In the genomic region with DNA sequence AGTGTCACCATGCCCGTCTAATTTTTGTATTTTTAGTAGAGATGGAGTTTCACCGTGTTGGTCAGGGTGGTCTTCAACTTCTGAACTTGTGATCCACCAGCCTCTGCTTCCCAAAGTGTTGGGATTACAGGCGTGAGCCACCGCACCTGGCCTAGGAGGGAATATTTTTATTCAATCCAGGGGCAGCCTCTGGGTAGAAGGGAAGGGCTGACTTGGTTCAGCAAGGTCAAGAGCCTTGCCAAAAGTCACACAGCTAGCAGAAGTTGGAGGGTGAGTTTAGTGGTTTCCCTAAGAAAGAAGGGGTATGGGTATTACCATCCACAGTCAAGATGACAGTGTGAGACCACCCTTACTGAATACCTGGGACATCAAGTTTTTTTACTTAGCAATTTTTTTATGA, we compare ENCODE assay signal across 17 cellular contexts. TPM values are rescaled to one million over a fixed set of nuclear protein-coding genes. Genes with fewer than 3 reads are reported as not detected.
DNase-seq lines count a peak whose midpoint lies in the region; ATAC-seq and TF ChIP-seq lines count a peak whose summit lies in the region.
"Had no signal": no experiment of that assay in that cellular context is flagged by ENCODE, and none has a peak within 500 bp of the region (broad histone marks: within the 10 kb centered on the region; RNA-seq: fewer than 3 reads in every experiment).

No MANE protein-coding gene starts in this region.

- intact Hi-C loops in activated CD4-positive, alpha-beta T cell treated with anti-CD3 and anti-CD28 coated beads, Interleukin-2, amount 10 ng/mL, durations not matched to agents 24 days and 14 days (cut with micrococcal nuclease), result no loop called here
- intact Hi-C loops in esophagus muscularis mucosa (cut with DNase I) (no loop called here), vagina (cut with DNase I) (no loop called here)

- POLR2A ChIA-PET in WTC11 (lab: Charles Lee), result interaction anchor here (2.6 kb wide), 1 partner anchor 149 kb away, joined by 9 read pairs; the partner anchor contains the start of genes MRPL46 and MRPS11

- no peak overlapping the region for H3K27ac ChIP-seq in esophagus muscularis mucosa (replicated peaks in 1 of 4)
- H3K27ac ChIP-seq in vagina, result no peak overlapping the region
- H3K27ac ChIP-seq: BLaER1, KMS-11 had no signal

- CTCF ChIA-PET in WTC11 (lab: Charles Lee), result interaction anchor here (0.7 to 3.4 kb wide), 5 partner anchors 94 to 149 kb away, joined by 3 to 21 read pairs (median 7); partner anchors contain the start of genes MRPL46 and MRPS11

- H3K9me3 Mint-ChIP-seq in activated CD4-positive, alpha-beta T cell treated with anti-CD3 and anti-CD28 coated beads, Interleukin-2, amount 10 ng/mL, durations not matched to agents 24 days and 14 days, result no peaks in the 10 kb centered on the region
- H3K9me3 Mint-ChIP-seq in WTC11, result no peaks in the 10 kb centered on the region
- H3K9me3 Mint-ChIP-seq in stimulated activated naive CD8-positive, alpha-beta T cell treated with anti-CD3 and anti-CD28 coated beads, Interleukin-15, amount 100 ng/mL, for 72 hours, result no peaks in the 10 kb centered on the region
- H3K9me3 Mint-ChIP-seq: CD8-positive, alpha-beta memory T cell had no signal

- H3K4me1 Mint-ChIP-seq in activated CD4-positive, alpha-beta T cell treated with anti-CD3 and anti-CD28 coated beads, Interleukin-2, amount 10 ng/mL, durations not matched to agents 24 days and 14 days, result peaks cover 9% of the 10 kb centered on the region
- peaks cover 75% of the 10 kb centered on the region for H3K4me1 Mint-ChIP-seq in WTC11
- H3K4me1 Mint-ChIP-seq in stimulated activated naive CD8-positive, alpha-beta T cell treated with anti-CD3 and anti-CD28 coated beads, Interleukin-15, amount 100 ng/mL, for 72 hours, result peaks cover 14% of the 10 kb centered on the region

- no peak for TF ChIP-seq EP300 in esophagus muscularis mucosa (IDR thresholded peaks at IDR 0.05)

- TF ChIP-seq POLR2A in esophagus muscularis mucosa (IDR thresholded peaks at IDR 0.05; ENCODE audit: low read depth) (no peak), vagina (IDR thresholded peaks at IDR 0.05) (no peak)

- ATAC-seq in WTC11 (no peak), HG03342 (IDR thresholded peaks at IDR 0.05; ENCODE audit: unreplicated experiment) (no peak)
- ATAC-seq in stimulated activated naive CD8-positive, alpha-beta T cell treated with anti-CD3 and anti-CD28 coated beads, Interleukin-15, amount 100 ng/mL, for 72 hours, result no peak

- DNase-seq in activated CD4-positive, alpha-beta T cell treated with anti-CD3 and anti-CD28 coated beads, Interleukin-2, amount 10 ng/mL, durations not matched to agents 24 days and 14 days, result peak; percentile 50
- no peak for DNase-seq in activated CD4-positive, alpha-beta T cell treated with anti-CD3 and anti-CD28 coated beads for 4 hours
- DNase-seq in WTC11 (ENCODE audit: low spot score) (no peak), esophagus muscularis mucosa (ENCODE audit: extremely low spot score) (peak; percentile 50), vagina (ENCODE audit: extremely low spot score in 2 of 2) (peak; percentile 22 to 28), SHP77 treated with DMSO at 0.1 percent for 48 hours (lab: John Stamatoyannopoulos, UW) (no peak)
- no peak for DNase-seq in stimulated activated naive CD8-positive, alpha-beta T cell treated with anti-CD3 and anti-CD28 coated beads, Interleukin-15, amount 100 ng/mL, for 72 hours
- DNase-seq: 8988T; CD8-positive, alpha-beta memory T cell; DND-41; NCI-H1048; NCI-H146; NCI-H510A treated with DMSO at 0.1 percent for 48 hours; RPMI8226 had no signal

- no peaks in the 10 kb centered on the region for H3K36me3 ChIP-seq in esophagus muscularis mucosa
- no peaks in the 10 kb centered on the region for H3K36me3 ChIP-seq in vagina
- H3K36me3 ChIP-seq: BLaER1 had no signal

- no peak overlapping the region for H3K4me3 ChIP-seq in esophagus muscularis mucosa
- H3K4me3 ChIP-seq in vagina, result no peak overlapping the region
- H3K4me3 ChIP-seq: BLaER1 had no signal

- 96% methylated on average over 4 of the region's 4 CpGs for WGBS in esophagus muscularis mucosa

- peaks cover 4 to 8% (median 6%) of the 10 kb centered on the region in 4 donors for H3K4me1 ChIP-seq in esophagus muscularis mucosa
- peaks cover 8% of the 10 kb centered on the region for H3K4me1 ChIP-seq in vagina

- TF ChIP-seq CTCF in WTC11 (IDR thresholded peaks at IDR 0.05), result no peak
- no peak for TF ChIP-seq CTCF in esophagus muscularis mucosa (IDR thresholded peaks at IDR 0.05)
- TF ChIP-seq CTCF in vagina (IDR thresholded peaks at IDR 0.05), result no peak

- H3K4me3 Mint-ChIP-seq in activated CD4-positive, alpha-beta T cell treated with anti-CD3 and anti-CD28 coated beads, Interleukin-2, amount 10 ng/mL, durations not matched to agents 24 days and 14 days, result no peak overlapping the region
- no peak overlapping the region for H3K4me3 Mint-ChIP-seq in WTC11
- H3K4me3 Mint-ChIP-seq in stimulated activated naive CD8-positive, alpha-beta T cell treated with anti-CD3 and anti-CD28 coated beads, Interleukin-15, amount 100 ng/mL, for 72 hours, result no peak overlapping the region
- H3K4me3 Mint-ChIP-seq: CD8-positive, alpha-beta memory T cell had no signal

- H3K36me3 Mint-ChIP-seq in activated CD4-positive, alpha-beta T cell treated with anti-CD3 and anti-CD28 coated beads, Interleukin-2, amount 10 ng/mL, durations not matched to agents 24 days and 14 days (ENCODE audit: low read depth), result peaks cover 2% of the 10 kb centered on the region
- no peaks in the 10 kb centered on the region for H3K36me3 Mint-ChIP-seq in WTC11

- H3K9me3 ChIP-seq in esophagus muscularis mucosa (no peaks in the 10 kb centered on the region), vagina (no peaks in the 10 kb centered on the region)
- H3K9me3 ChIP-seq: BLaER1 had no signal

- H3K27me3 Mint-ChIP-seq in activated CD4-positive, alpha-beta T cell treated with anti-CD3 and anti-CD28 coated beads, Interleukin-2, amount 10 ng/mL, durations not matched to agents 24 days and 14 days, result peaks cover 20% of the 10 kb centered on the region
- peaks cover 35% of the 10 kb centered on the region for H3K27me3 Mint-ChIP-seq in WTC11 (ENCODE audit: low read depth)
- H3K27me3 Mint-ChIP-seq in stimulated activated naive CD8-positive, alpha-beta T cell treated with anti-CD3 and anti-CD28 coated beads, Interleukin-15, amount 100 ng/mL, for 72 hours, result peaks cover 33% of the 10 kb centered on the region

- H3K27ac Mint-ChIP-seq in activated CD4-positive, alpha-beta T cell treated with anti-CD3 and anti-CD28 coated beads, Interleukin-2, amount 10 ng/mL, durations not matched to agents 24 days and 14 days, result no peak overlapping the region
- H3K27ac Mint-ChIP-seq in WTC11, result peak overlapping the region; percentile 46; the same call in 1 of the 2 replicates
- H3K27ac Mint-ChIP-seq in stimulated activated naive CD8-positive, alpha-beta T cell treated with anti-CD3 and anti-CD28 coated beads, Interleukin-15, amount 100 ng/mL, for 72 hours, result no peak overlapping the region

- H3K27me3 ChIP-seq in esophagus muscularis mucosa, result peaks cover 0 to 36% (median 2%) of the 10 kb centered on the region in 4 donors
- H3K27me3 ChIP-seq in vagina, result no peaks in the 10 kb centered on the region
- H3K27me3 ChIP-seq: BLaER1 had no signal

TF ChIP-seq in WTC11, 78 proteins besides CTCF, POLR2A, EP300 and RAD21:
- no peak for TF ChIP-seq HMGA2 (CRISPR knock-in tag; IDR thresholded peaks at IDR 0.05)
- 0 out of 2 replicates have a peak, but pooled peaks have one; percentile 5 for TF ChIP-seq GTF2I (CRISPR knock-in tag; conservative IDR thresholded peaks at IDR 0.05)

RNA-seq across cellular contexts. Expression of gene AEN, which starts 4.9 kb away (rescaled TPM):
- 72.4 and 75.7 TPM in 2 replicates for total RNA-seq in activated CD4-positive, alpha-beta T cell treated with anti-CD3 and anti-CD28 coated beads, Interleukin-2, amount 10 ng/mL, durations not matched to agents 24 days and 14 days
- total RNA-seq in WTC11 (2021) (118 to 183 TPM (median 125 TPM) in 3 replicates), esophagus muscularis mucosa (10 to 100 TPM; 13.3 to 29.0 (median 23.4) TPM), vagina (18.4 TPM)

RNA-seq across cellular contexts. Expression of gene ISG20, which starts 22.6 kb away (rescaled TPM):
- total RNA-seq in activated CD4-positive, alpha-beta T cell treated with anti-CD3 and anti-CD28 coated beads, Interleukin-2, amount 10 ng/mL, durations not matched to agents 24 days and 14 days, result 33.9 and 35.5 TPM in 2 replicates
- 3.8 to 5.6 TPM (median 4.5 TPM) in 3 replicates for total RNA-seq in WTC11 (2021)
- 10 to 100 TPM in 2 of 4 donors, 1 to 10 TPM in 2; 6.1 to 21.2 (median 9.8) TPM for total RNA-seq in esophagus muscularis mucosa
- total RNA-seq in vagina, result 15.7 TPM

Comparison
In these comparisons a context has a peak if more than half of its experiments do, and no peak if none do; other contexts are left out.
1. DNase-seq: peak in activated CD4-positive, alpha-beta T cell treated with anti-CD3 and anti-CD28 coated beads, Interleukin-2, amount 10 ng/mL, durations not matched to agents 24 days and 14 days (single experiment), esophagus muscularis mucosa (single experiment) and vagina (2 of 2); none in activated CD4-positive, alpha-beta T cell treated with anti-CD3 and anti-CD28 coated beads for 4 hours (0 of 2), WTC11 (single experiment), SHP77 treated with DMSO at 0.1 percent for 48 hours (single experiment) and stimulated activated naive CD8-positive, alpha-beta T cell treated with anti-CD3 and anti-CD28 coated beads, Interleukin-15, amount 100 ng/mL, for 72 hours (0 of 2).